ENCODE assay signal across 29 cellular contexts in the genomic region with DNA sequence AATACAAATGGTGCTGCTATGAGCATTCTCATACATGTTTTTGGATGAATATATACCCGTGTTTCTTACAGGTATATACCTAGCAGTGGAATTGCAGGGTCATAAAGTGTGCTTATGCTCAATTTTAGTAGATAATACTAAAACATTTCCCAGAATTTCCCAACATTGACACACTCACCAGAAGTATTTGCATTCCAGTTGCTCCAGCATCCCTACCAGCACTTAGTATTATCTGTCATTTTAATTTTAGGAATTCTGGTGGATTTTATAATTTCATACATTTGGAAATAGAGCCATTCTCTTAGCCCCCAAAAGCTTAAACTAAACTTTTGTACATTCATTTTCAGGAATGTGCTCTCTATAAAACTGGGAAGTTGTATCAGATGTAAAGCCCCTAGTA.
"Had no signal": no experiment of that assay in that cellular context is flagged by ENCODE, and none has a peak within 500 bp of the region (broad histone marks: within the 10 kb centered on the region; RNA-seq: fewer than 3 reads in every experiment).

No MANE protein-coding gene starts in this region.

- H3K4me1 ChIP-seq: ascending aorta, breast epithelium, esophagus muscularis mucosa had no signal

- H3K27ac ChIP-seq: ascending aorta, breast epithelium, cardiac muscle cell, coronary artery, dorsolateral prefrontal cortex, esophagus muscularis mucosa, foreskin keratinocyte, gastrocnemius medialis had no signal

- H3K4me1 Mint-ChIP-seq: activated CD4-positive, alpha-beta memory T cell treated with anti-CD3 and anti-CD28 coated beads, Interleukin-2, amount 10 ng/mL, durations not matched to agents 7 days and 5 days; brain had no signal

- H3K27me3 Mint-ChIP-seq: activated CD4-positive, alpha-beta memory T cell treated with anti-CD3 and anti-CD28 coated beads, Interleukin-2, amount 10 ng/mL, durations not matched to agents 7 days and 5 days; activated CD4-positive, alpha-beta T cell treated with anti-CD3 and anti-CD28 coated beads, Interleukin-2, amount 10 ng/mL, durations not matched to agents 7 days and 5 days; activated naive CD4-positive, alpha-beta T cell treated with anti-CD3 and anti-CD28 coated beads, Interleukin-2, amount 10 ng/mL, durations not matched to agents 7 days and 5 days; activated naive CD8-positive, alpha-beta T cell treated with anti-CD3 and anti-CD28 coated beads, Interleukin-2, amount 10 ng/mL, durations not matched to agents 7 days and 5 days; activated T-cell treated with anti-CD3 and anti-CD28 coated beads, Interleukin-2, amount 50 U/mL, for 24 hours; brain; dendritic cell treated with granulocyte-macrophage colony-stimulating factor and Interleukin-4, amounts not matched to agents 40 ng/mL and 50 ng/mL, for 4 days had no signal

- ATAC-seq: activated naive CD4-positive, alpha-beta T cell treated with anti-CD3 and anti-CD28 coated beads, Interleukin-2, amount 50 U/mL, for 72 hours; activated T-cell treated with anti-CD3 and anti-CD28 coated beads, Interleukin-2, amount 50 U/mL, for 72 hours had no signal

- H3K27ac Mint-ChIP-seq: activated CD4-positive, alpha-beta memory T cell treated with anti-CD3 and anti-CD28 coated beads, Interleukin-2, amount 10 ng/mL, durations not matched to agents 7 days and 5 days; activated CD4-positive, alpha-beta T cell treated with anti-CD3 and anti-CD28 coated beads, Interleukin-2, amount 10 ng/mL, durations not matched to agents 7 days and 5 days; activated naive CD4-positive, alpha-beta T cell treated with anti-CD3 and anti-CD28 coated beads, Interleukin-2, amount 10 ng/mL, durations not matched to agents 7 days and 5 days; activated naive CD8-positive, alpha-beta T cell treated with anti-CD3 and anti-CD28 coated beads, Interleukin-2, amount 10 ng/mL, durations not matched to agents 7 days and 5 days; activated T-cell treated with anti-CD3 and anti-CD28 coated beads, Interleukin-2, amount 50 U/mL, for 24 hours; activated T-cell treated with anti-CD3 and anti-CD28 coated beads, Interleukin-2, amount 50 U/mL, for 72 hours; dendritic cell treated with granulocyte-macrophage colony-stimulating factor and Interleukin-4, amounts not matched to agents 40 ng/mL and 50 ng/mL, for 4 days; endodermal cell had no signal

- H3K9me3 ChIP-seq: ascending aorta, breast epithelium, esophagus muscularis mucosa, gastrocnemius medialis had no signal

- DNase-seq: activated CD4-positive, alpha-beta memory T cell treated with anti-CD3 and anti-CD28 coated beads, Interleukin-2, amount 10 ng/mL, durations not matched to agents 7 days and 5 days; activated CD4-positive, alpha-beta T cell treated with anti-CD3 and anti-CD28 coated beads for 1 hour; activated CD4-positive, alpha-beta T cell treated with anti-CD3 and anti-CD28 coated beads for 4 hours; activated CD4-positive, alpha-beta T cell treated with anti-CD3 and anti-CD28 coated beads, Interleukin-2, amount 10 ng/mL, durations not matched to agents 7 days and 5 days; activated CD4-positive, alpha-beta T cell treated with anti-CD3 and anti-CD28 coated beads, Interleukin-2, amount 50 U/mL, for 4 hours; activated CD8-positive, alpha-beta memory T cell treated with anti-CD3 and anti-CD28 coated beads, Interleukin-2, amount 50 U/mL, for 48 hours; activated gamma-delta T cell; activated naive CD4-positive, alpha-beta T cell; activated naive CD4-positive, alpha-beta T cell treated with anti-CD3 and anti-CD28 coated beads, Interleukin-2, amount 10 ng/mL, durations not matched to agents 7 days and 5 days; activated naive CD8-positive, alpha-beta T cell treated with anti-CD3 and anti-CD28 coated beads, Interleukin-2, amount 10 ng/mL, durations not matched to agents 7 days and 5 days; activated T-cell treated with anti-CD3 and anti-CD28 coated beads for 4 hours; activated T-cell treated with anti-CD3 and anti-CD28 coated beads, Interleukin-2, amount 50 U/mL, for 24 hours; activated T-cell treated with anti-CD3 and anti-CD28 coated beads, Interleukin-2, amount 50 U/mL, for 72 hours; central memory CD4-positive, alpha-beta T cell; dorsolateral prefrontal cortex; effector memory CD4-positive, alpha-beta T cell; endodermal cell; erythroblast; foreskin keratinocyte; gastrocnemius medialis; T-helper 2 cell had no signal

- H3K9me3 Mint-ChIP-seq: activated naive CD4-positive, alpha-beta T cell treated with anti-CD3 and anti-CD28 coated beads, Interleukin-2, amount 50 U/mL, for 72 hours; dendritic cell treated with granulocyte-macrophage colony-stimulating factor and Interleukin-4, amounts not matched to agents 40 ng/mL and 50 ng/mL, for 4 days had no signal

- H3K27me3 ChIP-seq: ascending aorta, breast epithelium, cardiac muscle cell, dorsolateral prefrontal cortex, esophagus muscularis mucosa, foreskin keratinocyte, gastrocnemius medialis had no signal

- H3K4me3 Mint-ChIP-seq: activated CD4-positive, alpha-beta memory T cell treated with anti-CD3 and anti-CD28 coated beads, Interleukin-2, amount 10 ng/mL, durations not matched to agents 7 days and 5 days; activated CD4-positive, alpha-beta T cell treated with anti-CD3 and anti-CD28 coated beads, Interleukin-2, amount 10 ng/mL, durations not matched to agents 7 days and 5 days; activated naive CD4-positive, alpha-beta T cell treated with anti-CD3 and anti-CD28 coated beads, Interleukin-2, amount 10 ng/mL, durations not matched to agents 7 days and 5 days; activated naive CD8-positive, alpha-beta T cell treated with anti-CD3 and anti-CD28 coated beads, Interleukin-2, amount 10 ng/mL, durations not matched to agents 7 days and 5 days; activated T-cell treated with anti-CD3 and anti-CD28 coated beads, Interleukin-2, amount 50 U/mL, for 24 hours; activated T-cell treated with anti-CD3 and anti-CD28 coated beads, Interleukin-2, amount 50 U/mL, for 72 hours; brain; dendritic cell treated with granulocyte-macrophage colony-stimulating factor and Interleukin-4, amounts not matched to agents 40 ng/mL and 50 ng/mL, for 4 days; endodermal cell had no signal

- H3K4me3 ChIP-seq: ascending aorta, breast epithelium, cardiac muscle cell, coronary artery, dorsolateral prefrontal cortex, esophagus muscularis mucosa, gastrocnemius medialis had no signal

- H3K36me3 ChIP-seq: ascending aorta, breast epithelium, cardiac muscle cell, esophagus muscularis mucosa, gastrocnemius medialis had no signal
